15 cellular contexts compared by ENCODE assay signal in the genomic region with DNA sequence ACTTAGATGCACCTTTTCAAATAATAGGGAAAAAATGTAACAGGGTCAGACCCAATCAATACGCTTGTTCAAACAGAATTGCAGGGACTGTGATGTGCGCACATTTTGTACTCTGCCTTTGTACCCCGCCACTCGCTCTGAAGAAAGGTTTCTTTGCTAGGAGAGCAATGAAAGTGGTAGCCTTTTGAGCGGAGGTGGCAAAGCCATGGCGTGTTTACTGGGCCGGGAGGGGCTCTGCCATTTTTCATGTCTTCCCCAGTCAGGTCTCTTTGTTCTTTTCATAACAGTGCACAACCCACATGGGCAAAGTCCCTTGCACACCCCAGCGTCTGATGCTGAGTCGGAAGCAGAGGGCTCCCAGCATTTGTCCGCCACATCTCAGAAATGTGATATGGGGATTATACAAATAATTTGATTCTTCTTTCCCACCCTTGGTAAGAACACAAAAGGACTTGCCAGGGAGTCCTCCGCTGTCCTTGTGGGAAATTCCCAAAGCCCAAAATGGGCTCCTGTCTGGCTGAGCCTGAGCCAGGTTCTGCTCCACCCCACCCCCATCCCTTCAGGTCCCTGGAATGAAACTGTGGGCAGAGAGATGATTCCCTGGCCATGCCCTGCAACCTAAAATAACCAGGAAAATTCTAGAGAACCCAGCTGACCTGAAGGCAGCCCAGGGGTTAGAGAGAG.
"Had no signal": no experiment of that assay in that cellular context is flagged by ENCODE, and none has a peak within 500 bp of the region (broad histone marks: within the 10 kb centered on the region; RNA-seq: fewer than 3 reads in every experiment).

No MANE protein-coding gene starts in this region.

- H3K4me3 Mint-ChIP-seq: activated naive CD8-positive, alpha-beta T cell treated with anti-CD3 and anti-CD28 coated beads, Interleukin-2, amount 50 U/mL, for 24 hours; activated T-helper 1 cell treated with anti-CD3 and anti-CD28 coated beads, Interleukin-12 subunit alpha, Interleukin-12 subunit beta, Interleukin-2, Interleukin-4 antibody, amounts not matched to agents 30 ng/mL and 10 ng/mL and 1 ng/mL, durations not matched to agents 14 hours and 24 hours and 36 hours; mesothelial cell of epicardium had no signal

- H3K36me3 ChIP-seq: neutrophil, thoracic aorta had no signal

- FAIRE-seq: endometrium, urothelium cell line had no signal

- H3K4me3 ChIP-seq: cardiac muscle cell, dorsolateral prefrontal cortex, thoracic aorta had no signal

- DNase-seq: activated naive CD4-positive, alpha-beta T cell treated with Interleukin-2 at 50 U/mL for 16 hours; activated naive CD8-positive, alpha-beta T cell treated with anti-CD3 and anti-CD28 coated beads, Interleukin-2, amount 50 U/mL, for 24 hours; aorta; dorsolateral prefrontal cortex; hypothalamus; left ventricle myocardium superior; stimulated activated CD4-positive, alpha-beta T cell treated with anti-CD3 and anti-CD28 coated beads, Interleukin-1b, Interleukin-23, amount 100 ng/mL, for 48 hours; T-helper 9 cell had no signal

- H3K9me3 Mint-ChIP-seq: activated naive CD8-positive, alpha-beta T cell treated with anti-CD3 and anti-CD28 coated beads, Interleukin-2, amount 50 U/mL, for 24 hours; activated T-helper 1 cell treated with anti-CD3 and anti-CD28 coated beads, Interleukin-12 subunit alpha, Interleukin-12 subunit beta, Interleukin-2, Interleukin-4 antibody, amounts not matched to agents 30 ng/mL and 10 ng/mL and 1 ng/mL, durations not matched to agents 14 hours and 24 hours and 36 hours; mesothelial cell of epicardium had no signal

- H3K27ac Mint-ChIP-seq: activated naive CD8-positive, alpha-beta T cell treated with anti-CD3 and anti-CD28 coated beads, Interleukin-2, amount 50 U/mL, for 24 hours; activated T-helper 1 cell treated with anti-CD3 and anti-CD28 coated beads, Interleukin-12 subunit alpha, Interleukin-12 subunit beta, Interleukin-2, Interleukin-4 antibody, amounts not matched to agents 30 ng/mL and 10 ng/mL and 1 ng/mL, durations not matched to agents 14 hours and 24 hours and 36 hours; mesothelial cell of epicardium had no signal

- H3K27me3 ChIP-seq: cardiac muscle cell, dorsolateral prefrontal cortex, neutrophil had no signal

- H3K4me1 Mint-ChIP-seq: activated naive CD8-positive, alpha-beta T cell treated with anti-CD3 and anti-CD28 coated beads, Interleukin-2, amount 50 U/mL, for 24 hours had no signal

- H3K27ac ChIP-seq: cardiac muscle cell, dorsolateral prefrontal cortex, neutrophil, thoracic aorta had no signal

- H3K9me3 ChIP-seq: neutrophil, thoracic aorta had no signal
